Comparison of ENCODE assay signal across 8 cellular contexts in the genomic region with DNA sequence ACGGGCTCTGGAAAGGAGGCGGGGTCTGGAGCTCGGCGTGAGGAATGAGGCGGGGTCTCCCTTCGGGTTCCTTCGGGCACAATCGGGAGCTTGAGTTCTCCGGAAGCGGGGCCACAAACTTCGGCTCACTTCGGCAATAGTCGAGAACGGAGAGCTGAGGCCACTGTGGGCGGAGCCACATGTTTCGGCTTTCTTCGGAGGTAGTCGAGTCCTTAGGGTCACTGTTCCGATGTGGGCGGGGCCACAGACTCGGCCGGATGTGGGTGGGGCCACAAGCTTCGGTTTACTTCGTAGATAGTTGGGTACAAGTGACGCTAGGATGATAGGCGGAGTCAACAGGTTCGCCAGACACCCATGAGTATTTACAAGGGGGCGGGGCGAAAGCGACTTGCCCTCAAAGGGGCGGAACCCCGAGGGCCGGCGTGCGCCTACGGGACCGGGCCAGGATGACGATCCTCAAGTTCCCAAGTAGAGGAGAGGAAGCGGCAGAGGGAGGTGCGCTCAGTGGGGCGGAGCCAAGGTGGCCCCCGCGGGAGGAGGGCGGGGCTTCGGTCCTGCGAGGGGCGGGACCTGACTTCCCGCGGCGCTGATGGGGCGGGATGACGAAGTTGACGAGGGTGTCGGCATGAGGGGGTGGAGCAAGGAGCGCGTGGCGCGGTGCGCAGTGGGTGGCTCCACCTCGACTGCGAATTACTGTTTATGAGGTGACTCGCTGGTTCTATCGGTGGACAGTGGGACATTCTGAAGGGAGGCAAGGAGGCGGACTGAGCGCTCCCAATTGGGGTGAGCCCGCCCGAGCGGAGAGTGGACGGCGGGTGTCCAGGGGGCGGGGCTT. TPM values are rescaled to one million over a fixed set of nuclear protein-coding genes. Genes with fewer than 3 reads are reported as not detected.
A peak's percentile ranks its signal among the peaks of the same experiment; 100 is the strongest.
DNase-seq lines count a peak whose midpoint lies in the region; ATAC-seq and TF ChIP-seq lines count a peak whose summit lies in the region.

No MANE protein-coding gene starts in this region.

- peaks cover 6 to 20% of the 10 kb centered on the region in 2 donors for H3K4me1 ChIP-seq in ascending aorta
- H3K4me1 ChIP-seq in right atrium auricular region = peaks cover 0 to 24% of the 10 kb centered on the region in 2 donors
- peaks cover 4% of the 10 kb centered on the region for H3K4me1 ChIP-seq in prostate gland (replicated peaks)
- H3K4me1 ChIP-seq in urinary bladder (ENCODE audit: insufficient read depth) = no peaks in the 10 kb centered on the region

- intact Hi-C loops in ascending aorta (cut with DNase I) = loop anchor here (1.0 to 10.0 kb wide), 8 partner anchors 31 to 1465 kb away; a partner anchor contains a TSS
- intact Hi-C loops in prostate gland (cut with DNase I) = loop anchor here (1.0 to 2.0 kb wide), 2 partner anchors 10 to 29 kb away; a partner anchor contains a TSS

- H3K27me3 ChIP-seq in ascending aorta (no peaks in the 10 kb centered on the region), right atrium auricular region (no peaks in the 10 kb centered on the region), prostate gland (replicated peaks; ENCODE audit: insufficient read depth) (no peaks in the 10 kb centered on the region)

- H3K4me1 Mint-ChIP-seq in T-helper 2 cell treated with Interferon-gamma antibody and Interleukin-4, amounts not matched to agents 5 μg/mL and 100 μg/mL, for 36 hours (ENCODE audit: low read depth) = peaks cover 34% of the 10 kb centered on the region

- H3K4me3 ChIP-seq in ascending aorta (peak overlapping the region; percentile 81 to 85), right atrium auricular region (peak overlapping the region; percentile 63 to 94), prostate gland (peak overlapping the region; percentile 83 to 91), urinary bladder (ENCODE audit: low read depth, low read length) (peak overlapping the region; percentile 62)

- TF ChIP-seq CTCF in ascending aorta (IDR thresholded peaks at IDR 0.05) (no peak), right atrium auricular region (IDR thresholded peaks at IDR 0.05) (no peak), prostate gland (IDR thresholded peaks at IDR 0.05) (no peak)

- H3K36me3 ChIP-seq in ascending aorta (peaks cover 11 to 15% of the 10 kb centered on the region in 2 donors), right atrium auricular region (peaks cover 15% of the 10 kb centered on the region), prostate gland (peaks cover 0 to 4% of the 10 kb centered on the region in 2 donors), urinary bladder (ENCODE audit: insufficient read depth) (no peaks in the 10 kb centered on the region)

- H3K27me3 Mint-ChIP-seq in T-helper 2 cell treated with Interferon-gamma antibody and Interleukin-4, amounts not matched to agents 5 μg/mL and 100 μg/mL, for 36 hours (ENCODE audit: low read depth) = no peaks in the 10 kb centered on the region

- H3K27ac ChIP-seq in ascending aorta (peak overlapping the region; percentile 100), right atrium auricular region (peak overlapping the region; percentile 96 to 97), prostate gland (peak overlapping the region; percentile 96 to 98), urinary bladder (ENCODE audit: low read depth) (peak overlapping the region; percentile 92)

- DNase-seq in NCI-H187 treated with DMSO at 0.1 percent for 48 hours (lab: John Stamatoyannopoulos, UW) (peak; percentile 99), ascending aorta (ENCODE audit: low spot score in 2 of 2) (peak; percentile 100), right atrium auricular region (ENCODE audit: low spot score) (peak; percentile 100), prostate gland (ENCODE audit: low spot score) (peak; percentile 100)
- peak; percentile 100 for DNase-seq in T-helper 2 cell treated with Interferon-gamma antibody and Interleukin-4, amounts not matched to agents 5 μg/mL and 100 μg/mL, for 36 hours (ENCODE audit: low spot score)

- H3K9me3 Mint-ChIP-seq in T-helper 2 cell treated with Interferon-gamma antibody and Interleukin-4, amounts not matched to agents 5 μg/mL and 100 μg/mL, for 36 hours = no peaks in the 10 kb centered on the region

- peak; percentile 80 for TF ChIP-seq POLR2A in GM18505 (IDR thresholded peaks at IDR 0.05; ENCODE audit: borderline replicate concordance, extremely low read depth, insufficient read depth, insufficient read length)
- TF ChIP-seq POLR2A in prostate gland (IDR thresholded peaks at IDR 0.05) = no peak

- H3K27ac Mint-ChIP-seq in T-helper 2 cell treated with Interferon-gamma antibody and Interleukin-4, amounts not matched to agents 5 μg/mL and 100 μg/mL, for 36 hours = peak overlapping the region; percentile 99

- peaks cover 25% of the 10 kb centered on the region for H3K36me3 Mint-ChIP-seq in T-helper 2 cell treated with Interferon-gamma antibody and Interleukin-4, amounts not matched to agents 5 μg/mL and 100 μg/mL, for 36 hours (ENCODE audit: low read depth)

- H3K9me3 ChIP-seq in ascending aorta = no peaks in the 10 kb centered on the region
- no peaks in the 10 kb centered on the region for H3K9me3 ChIP-seq in right atrium auricular region
- no peaks in the 10 kb centered on the region for H3K9me3 ChIP-seq in prostate gland

- ATAC-seq in GM18505 (IDR thresholded peaks at IDR 0.05; ENCODE audit: unreplicated experiment) = peak; percentile 44
- peak; percentile 47 for ATAC-seq in HG02970 (IDR thresholded peaks at IDR 0.05; ENCODE audit: low FRiP score, unreplicated experiment)

- peak overlapping the region; percentile 88 for H3K4me3 Mint-ChIP-seq in T-helper 2 cell treated with Interferon-gamma antibody and Interleukin-4, amounts not matched to agents 5 μg/mL and 100 μg/mL, for 36 hours

- WGBS in prostate gland = under 1% methylated on average over 69 of the region's 71 CpGs
- under 1% methylated on average over 71 of the region's 71 CpGs for WGBS in urinary bladder

RNA-seq across cellular contexts. Expression of a gene that starts 0.5 kb away (rescaled TPM):
- total RNA-seq in ascending aorta (56.1 TPM), right atrium auricular region (10 to 100 TPM; 27.0 to 37.0 TPM), prostate gland (100 to 1,000 TPM in 1 of 2 donors, 10 to 100 TPM in 1; 91.7 to 430 TPM), urinary bladder (22.9 TPM)
- 69.7 TPM for polyA plus RNA-seq in urinary bladder

RNA-seq across cellular contexts. Expression of a gene that starts 1.2 kb away (rescaled TPM):
- total RNA-seq in ascending aorta (54.9 TPM), right atrium auricular region (10 to 100 TPM; 36.7 to 37.0 TPM), prostate gland (100 to 1,000 TPM; 122 to 163 TPM), urinary bladder (31.1 TPM)
- 81.4 TPM for polyA plus RNA-seq in urinary bladder

RNA-seq across cellular contexts. Expression of a gene that starts 10.8 kb away (rescaled TPM):
- total RNA-seq in ascending aorta (2,061 TPM), right atrium auricular region (1,000 to 10,000 TPM; 1,068 to 1,279 TPM), prostate gland (1,000 to 10,000 TPM; 1,667 to 3,369 TPM), urinary bladder (2,561 TPM)
- 3,100 TPM for polyA plus RNA-seq in urinary bladder

RNA-seq across cellular contexts. Expression of a gene that starts 16.9 kb away (rescaled TPM):
- 7.1 TPM for total RNA-seq in ascending aorta
- 1 to 10 TPM; 1.7 to 2.8 TPM for total RNA-seq in right atrium auricular region
- total RNA-seq in prostate gland = 10 to 100 TPM; 40.2 to 88.6 TPM
- total RNA-seq in urinary bladder = 15.4 TPM
- polyA plus RNA-seq in urinary bladder = 16.0 TPM

RNA-seq across cellular contexts. Expression of a gene that starts 30.4 kb away (rescaled TPM):
- total RNA-seq in ascending aorta = 2.7 TPM
- 10 to 100 TPM in 1 of 2 donors, 1 to 10 TPM in 1; 6.3 to 10.0 TPM for total RNA-seq in right atrium auricular region
- 10 to 100 TPM in 1 of 2 donors, 1 to 10 TPM in 1; 7.6 to 14.7 TPM for total RNA-seq in prostate gland
- total RNA-seq in urinary bladder = 3.8 TPM
- 14.0 TPM for polyA plus RNA-seq in urinary bladder

Comparison
In these comparisons a context has a peak if more than half of its experiments do, and no peak if none do; other contexts are left out.
1. Peak in every context shown above with its lines: DNase-seq, ATAC-seq, H3K4me3 ChIP-seq and H3K27ac ChIP-seq.